In genomic region chr22:24245010-24245409, GRCh38 we compare ENCODE assay signal across 9 cellular contexts. TPM values are rescaled to one million over a fixed set of nuclear protein-coding genes. Genes with fewer than 3 reads are reported as not detected.
DNase-seq lines count a peak whose midpoint lies in the region; ATAC-seq and TF ChIP-seq lines count a peak whose summit lies in the region.
"Not testable (repeated sequence)": the region's sequence is repeated elsewhere in the genome, so short reads cannot be mapped to it uniquely, and the experiment has no call there.
"Had no signal": no experiment of that assay in that cellular context is flagged by ENCODE, and none has a peak within 500 bp of the region (broad histone marks: within the 10 kb centered on the region; RNA-seq: fewer than 3 reads in every experiment).

Gene GGT5, minus strand, starts transcription at chr22:24245082. Its CDS starts 357 bp downstream, at chr22:24244725.

- not testable (repeated sequence) for H3K4me2 ChIP-seq in mesenchymal stem cell (ENCODE audit: low read length, poor library complexity, severe bottlenecking)

- peak within 1 kb of the TSS; percentile 81 for H3K9ac ChIP-seq in mesenchymal stem cell (ENCODE audit: low read length)

- peak within 1 kb of the TSS; percentile 96 to 97 for H3K18ac ChIP-seq in mesenchymal stem cell (ENCODE audit: low read depth in 1 of 2, low read length in 2 of 2)

- peak within 1 kb of the TSS; percentile 100 for H4K91ac ChIP-seq in mesenchymal stem cell (ENCODE audit: low read length)

- not testable (repeated sequence) for H3K4me3 Mint-ChIP-seq in activated CD8-positive, alpha-beta memory T cell treated with anti-CD3 and anti-CD28 coated beads, Interleukin-2, amount 10 ng/mL, durations not matched to agents 7 days and 5 days

- ATAC-seq in activated CD8-positive, alpha-beta memory T cell treated with anti-CD3 and anti-CD28 coated beads, Interleukin-2, amount 10 ng/mL, durations not matched to agents 7 days and 5 days = not testable (repeated sequence)

- H3K27ac Mint-ChIP-seq in activated CD8-positive, alpha-beta memory T cell treated with anti-CD3 and anti-CD28 coated beads, Interleukin-2, amount 10 ng/mL, durations not matched to agents 7 days and 5 days = peak within 1 kb of the TSS; percentile 33

- 53% methylated on average over 10 of the region's 12 CpGs for WGBS in mesenchymal stem cell
- WGBS in tibial nerve, 2 donors = 20 to 51% methylated on average over 8 to 9 of the region's 12 CpGs

- not testable (repeated sequence) for H3K9me3 Mint-ChIP-seq in activated CD8-positive, alpha-beta memory T cell treated with anti-CD3 and anti-CD28 coated beads, Interleukin-2, amount 10 ng/mL, durations not matched to agents 7 days and 5 days (ENCODE audit: low read depth)

- H3K14ac ChIP-seq in mesenchymal stem cell (ENCODE audit: low read length in 2 of 2) = peak within 1 kb of the TSS in 1 of 2 experiments; percentile 94

- DNase-seq in GDM1 (lab: John Stamatoyannopoulos, UW) (peak; percentile 15), OCI-M1 (lab: John Stamatoyannopoulos, UW) (peak; percentile 77), choroid plexus epithelial cell (ENCODE audit: low read depth) (peak; percentile 74), mesenchymal stem cell (peak; percentile 66), renal cortical epithelial cell (ENCODE audit: low read depth) (peak; percentile 38), tibial nerve (ENCODE audit: low spot score in 2 of 2) (peak in 1 of 2 donors; percentile 31)
- not testable (repeated sequence) for DNase-seq in activated CD8-positive, alpha-beta memory T cell treated with anti-CD3 and anti-CD28 coated beads, Interleukin-2, amount 10 ng/mL, durations not matched to agents 7 days and 5 days; glomerular endothelial cell (ENCODE audit: extremely low read depth, low read depth, low spot score)

- H3K23ac ChIP-seq in mesenchymal stem cell (ENCODE audit: low read length in 2 of 2) = peak within 1 kb of the TSS in 1 of 2 experiments; percentile 96

- peak within 1 kb of the TSS; percentile 84 for H2BK15ac ChIP-seq in mesenchymal stem cell (ENCODE audit: low read depth, poor library complexity, severe bottlenecking)

- H2BK120ac ChIP-seq in mesenchymal stem cell (ENCODE audit: low read depth, low read length) = peak within 1 kb of the TSS; percentile 93

- H3K36me3 ChIP-seq in mesenchymal stem cell (ENCODE audit: control insufficient read depth in 1 of 2, insufficient read depth in 2 of 2, low read depth in 1 of 2, low read length in 2 of 2); tibial nerve: not testable (repeated sequence)

- not testable (repeated sequence) for TF ChIP-seq EP300 in tibial nerve (IDR thresholded peaks at IDR 0.05)

- H2BK12ac ChIP-seq in mesenchymal stem cell (ENCODE audit: low read length in 2 of 2) = peak within 1 kb of the TSS; percentile 98 to 99

- peak within 1 kb of the TSS; percentile 83 to 99 for H3K4ac ChIP-seq in mesenchymal stem cell (ENCODE audit: low read depth in 1 of 2, low read length in 2 of 2)

- H3K79me1 ChIP-seq in mesenchymal stem cell (replicated peaks; ENCODE audit: low read length, poor library complexity, severe bottlenecking) = not testable (repeated sequence)

- not testable (repeated sequence) for TF ChIP-seq CTCF in choroid plexus epithelial cell (conservative IDR thresholded peaks at IDR 0.05; ENCODE audit: low read depth, low read length); tibial nerve (IDR thresholded peaks at IDR 0.05)

- H3K4me1 ChIP-seq in mesenchymal stem cell (ENCODE audit: control insufficient read depth, insufficient read depth, low read depth, low read length) = peaks cover 42% of the 10 kb centered on the region
- H3K4me1 ChIP-seq in tibial nerve = peaks cover 0 to 55% (median 38%) of the 10 kb centered on the region in 4 donors

- not testable (repeated sequence) for H2AFZ ChIP-seq in mesenchymal stem cell (ENCODE audit: low read depth, low read length)

- peaks cover 37% of the 10 kb centered on the region for H3K4me1 Mint-ChIP-seq in activated CD8-positive, alpha-beta memory T cell treated with anti-CD3 and anti-CD28 coated beads, Interleukin-2, amount 10 ng/mL, durations not matched to agents 7 days and 5 days

- not testable (repeated sequence) for H3K27me3 Mint-ChIP-seq in activated CD8-positive, alpha-beta memory T cell treated with anti-CD3 and anti-CD28 coated beads, Interleukin-2, amount 10 ng/mL, durations not matched to agents 7 days and 5 days

- not testable (repeated sequence) for H3K27ac ChIP-seq in mesenchymal stem cell (ENCODE audit: low read length, poor library complexity, severe bottlenecking)
- peak within 1 kb of the TSS; percentile 61 to 87 (median 80) for H3K27ac ChIP-seq in tibial nerve

- CTCF ChIA-PET in activated CD8-positive, alpha-beta memory T cell treated with anti-CD3 and anti-CD28 coated beads, Interleukin-2, amount 10 ng/mL, durations not matched to agents 7 days and 5 days (lab: Charles Lee) = interaction anchor here (1.2 kb wide), 1 partner anchor 66 kb away, joined by 4 read pairs; no protein-coding TSS in a partner anchor

- H3K9me3 ChIP-seq in mesenchymal stem cell (ENCODE audit: control insufficient read depth, low read length); tibial nerve: not testable (repeated sequence)

- H3K4me3 ChIP-seq in choroid plexus epithelial cell (ENCODE audit: low read depth, low read length) = peak within 1 kb of the TSS; percentile 75
- peak within 1 kb of the TSS in 1 of 2 experiments; percentile 82 for H3K4me3 ChIP-seq in mesenchymal stem cell (ENCODE audit: insufficient read depth in 1 of 2, low read depth in 1 of 2, low read length in 2 of 2)
- H3K4me3 ChIP-seq in tibial nerve = peak within 1 kb of the TSS; percentile 13 to 48 (median 14)

- not testable (repeated sequence) for H2BK5ac ChIP-seq in mesenchymal stem cell (ENCODE audit: low read depth, low read length, poor library complexity, severe bottlenecking)

- H3K36me3 Mint-ChIP-seq in activated CD8-positive, alpha-beta memory T cell treated with anti-CD3 and anti-CD28 coated beads, Interleukin-2, amount 10 ng/mL, durations not matched to agents 7 days and 5 days = not testable (repeated sequence)

- not testable (repeated sequence) for TF ChIP-seq POLR2A in tibial nerve (IDR thresholded peaks at IDR 0.05)

- peak within 1 kb of the TSS; percentile 98 for H4K8ac ChIP-seq in mesenchymal stem cell (ENCODE audit: low read length)

- not testable (repeated sequence) for H2AK5ac ChIP-seq in mesenchymal stem cell (ENCODE audit: low read length, severe bottlenecking)

- not testable (repeated sequence) for H3K27me3 ChIP-seq in mesenchymal stem cell (ENCODE audit: control insufficient read depth in 1 of 2, insufficient read depth in 1 of 2, low read length in 2 of 2); tibial nerve

RNA-seq across cellular contexts. Expression of gene GGT5, which starts in this region (rescaled TPM):
- under 1 TPM in 1 of 2 experiments, not detected in 1; 0.40 TPM for total RNA-seq in activated CD8-positive, alpha-beta memory T cell treated with anti-CD3 and anti-CD28 coated beads, Interleukin-2, amount 10 ng/mL, durations not matched to agents 7 days and 5 days
- total RNA-seq in glomerular endothelial cell (12.8 and 24.3 TPM in 2 replicates), renal cortical epithelial cell (0.10 TPM in 1 of 2 replicates, not detected in the other), tibial nerve (100 to 1,000 TPM in 1 of 4 donors, 10 to 100 TPM in 3; 35.8 to 156 (median 83.7) TPM)
- polyA plus RNA-seq in mesenchymal stem cell (2013, experiment 1 of 2) = 181 TPM
- polyA plus RNA-seq in mesenchymal stem cell (2013, experiment 2 of 2) = 135 TPM
- total RNA-seq: bronchial epithelial cell had no signal

Comparison
In these comparisons a context has a peak if more than half of its experiments do, and no peak if none do; other contexts are left out.
1. Peak in DNase-seq in renal cortical epithelial cell; RNA of the gene not detected or under 1 TPM.